Comparison of ENCODE assay signal across 9 cellular contexts in genomic region chr3:124784686-124785382, GRCh38. TPM values are rescaled to one million over a fixed set of nuclear protein-coding genes. Genes with fewer than 3 reads are reported as not detected.
A peak's percentile ranks its signal among the peaks of the same experiment; 100 is the strongest.
DNase-seq lines count a peak whose midpoint lies in the region; ATAC-seq and TF ChIP-seq lines count a peak whose summit lies in the region.
"Had no signal": no experiment of that assay in that cellular context is flagged by ENCODE, and none has a peak within 500 bp of the region (broad histone marks: within the 10 kb centered on the region; RNA-seq: fewer than 3 reads in every experiment).

No MANE protein-coding gene starts in this region.

- DNase-seq in GDM1 (lab: John Stamatoyannopoulos, UW): peak; percentile 58
- DNase-seq in RPMI8226: peak; percentile 97
- DNase-seq in osteoblast (ENCODE audit: insufficient read length, low spot score, missing footprints): no peak
- DNase-seq in Calu3: no peak
- no peak for DNase-seq in colonic mucosa
- no peak for DNase-seq in middle frontal gyrus (ENCODE audit: extremely low spot score, low spot score)
- no peak for DNase-seq in progenitor cell of endocrine pancreas (ENCODE audit: low spot score, unreplicated experiment)

- H3K4me2 ChIP-seq in osteoblast (ENCODE audit: insufficient read depth, low read length): no peak overlapping the region

- H3K4me1 Mint-ChIP-seq in Calu3 (ENCODE audit: low read depth, unreplicated experiment) (peaks cover 12% of the 10 kb centered on the region), progenitor cell of endocrine pancreas (ENCODE audit: low read depth) (no peaks in the 10 kb centered on the region)

- H3K79me2 ChIP-seq in osteoblast (ENCODE audit: insufficient read depth, low read length): peaks cover 67% of the 10 kb centered on the region

- TF ChIP-seq CTCF in osteoblast (IDR thresholded peaks at IDR 0.05; ENCODE audit: extremely low read depth, low read depth, low read length) (no peak), Calu3 (IDR thresholded peaks at IDR 0.05; ENCODE audit: unreplicated experiment) (no peak), colonic mucosa (IDR thresholded peaks at IDR 0.05) (no peak), progenitor cell of endocrine pancreas (IDR thresholded peaks at IDR 0.05; ENCODE audit: unreplicated experiment) (no peak)

- ATAC-seq in GM21576 (IDR thresholded peaks at IDR 0.05; ENCODE audit: unreplicated experiment): peak; percentile 50

- H4K20me1 ChIP-seq in osteoblast (ENCODE audit: insufficient read depth, low read length): no peaks in the 10 kb centered on the region

- H3K27ac Mint-ChIP-seq in Calu3 (ENCODE audit: unreplicated experiment) (no peak overlapping the region), progenitor cell of endocrine pancreas (no peak overlapping the region)

- CTCF ChIA-PET in Calu3 (lab: Charles Lee): interaction anchor here (3.3 kb wide), 1 partner anchor 117 kb away, joined by 69 read pairs; no protein-coding TSS in a partner anchor

- no peaks in the 10 kb centered on the region for H3K9me3 ChIP-seq in osteoblast (ENCODE audit: low read depth, low read length)
- H3K9me3 ChIP-seq in colonic mucosa: no peaks in the 10 kb centered on the region

- H3K27ac ChIP-seq in osteoblast (ENCODE audit: low read depth, low read length) (peak overlapping the region; percentile 42), colonic mucosa (no peak overlapping the region)

- no TSS peak for BruUV-seq in Calu3 (replicated peaks; lab: Mats Ljungman, UMichigan)

- H3K4me3 ChIP-seq in osteoblast (ENCODE audit: insufficient read depth, low read length): no peak overlapping the region
- H3K4me3 ChIP-seq in colonic mucosa: no peak overlapping the region

- H3K36me3 Mint-ChIP-seq in Calu3 (ENCODE audit: insufficient read depth, unreplicated experiment): peaks cover 15% of the 10 kb centered on the region
- H3K36me3 Mint-ChIP-seq in progenitor cell of endocrine pancreas (ENCODE audit: insufficient read depth): peaks cover 6% of the 10 kb centered on the region
- H3K36me3 Mint-ChIP-seq: brain had no signal

- H3K27me3 ChIP-seq in osteoblast (ENCODE audit: insufficient read depth, low read length) (no peaks in the 10 kb centered on the region), colonic mucosa (no peaks in the 10 kb centered on the region)

- H2AFZ ChIP-seq in osteoblast (ENCODE audit: low read length): no peak overlapping the region

- no peaks in the 10 kb centered on the region for H3K36me3 ChIP-seq in osteoblast (ENCODE audit: insufficient read depth, low read length)
- no peaks in the 10 kb centered on the region for H3K36me3 ChIP-seq in colonic mucosa

- no peaks in the 10 kb centered on the region for H3K27me3 Mint-ChIP-seq in Calu3 (ENCODE audit: unreplicated experiment)
- H3K27me3 Mint-ChIP-seq in progenitor cell of endocrine pancreas: no peaks in the 10 kb centered on the region
- H3K27me3 Mint-ChIP-seq: brain had no signal

- H3K9ac ChIP-seq in colonic mucosa (ENCODE audit: low read depth in 2 of 2, low read length in 2 of 2): no peak overlapping the region

- peaks cover 49% of the 10 kb centered on the region for H3K4me1 ChIP-seq in osteoblast (ENCODE audit: insufficient read depth, low read length)
- H3K4me1 ChIP-seq in colonic mucosa: peaks cover 3% of the 10 kb centered on the region

- no peak overlapping the region for H3K4me3 Mint-ChIP-seq in Calu3 (ENCODE audit: low read depth, unreplicated experiment)
- no peak overlapping the region for H3K4me3 Mint-ChIP-seq in progenitor cell of endocrine pancreas (ENCODE audit: low read depth)
- H3K4me3 Mint-ChIP-seq: brain had no signal

- no peaks in the 10 kb centered on the region for H3K9me3 Mint-ChIP-seq in Calu3 (ENCODE audit: low read depth, unreplicated experiment)
- H3K9me3 Mint-ChIP-seq in progenitor cell of endocrine pancreas (ENCODE audit: low read depth): no peaks in the 10 kb centered on the region
- H3K9me3 Mint-ChIP-seq: brain had no signal

- intact Hi-C loops in Calu3 (cut with micrococcal nuclease; ENCODE audit: unreplicated experiment): no loop called here
- intact Hi-C loops in colonic mucosa (cut with DNase I): no loop called here

RNA-seq across cellular contexts. Expression of gene UMPS, which starts 54.6 kb away (rescaled TPM):
- total RNA-seq in osteoblast (19.5 and 21.8 TPM in 2 replicates), Calu3 (2022) (62.1 and 73.0 TPM in 2 replicates), colonic mucosa (10 to 100 TPM; 23.4 to 37.7 TPM), progenitor cell of endocrine pancreas (49.0 and 50.3 TPM in 2 replicates)

Comparison
In these comparisons a context has a peak if more than half of its experiments do, and no peak if none do; other contexts are left out.
1. DNase-seq: peak in GDM1 (single experiment) and RPMI8226 (single experiment); none in osteoblast (single experiment), Calu3 (single experiment), colonic mucosa (single experiment), middle frontal gyrus (single experiment) and progenitor cell of endocrine pancreas (single experiment).